24 cellular contexts compared by ENCODE assay signal in the genomic region with DNA sequence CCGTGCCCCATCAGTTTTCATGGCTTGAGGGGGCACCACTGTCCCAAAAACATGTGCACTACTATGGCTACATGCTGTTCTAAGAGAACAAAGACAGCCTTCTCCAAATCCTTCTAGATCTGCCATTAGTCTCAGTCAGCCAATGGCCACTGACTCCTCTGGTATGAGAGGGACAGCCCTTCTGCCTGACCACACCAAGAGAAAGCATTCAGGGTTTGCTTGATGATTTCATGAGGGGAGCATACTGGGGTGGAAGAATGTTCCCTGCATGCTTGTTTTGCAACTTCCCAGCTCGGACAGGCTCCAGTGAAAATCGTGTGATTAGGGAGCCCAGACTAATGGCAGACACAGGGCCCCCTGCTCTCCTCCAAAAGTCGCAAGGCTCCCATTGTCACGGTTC.
"Had no signal": no experiment of that assay in that cellular context is flagged by ENCODE, and none has a peak within 500 bp of the region (broad histone marks: within the 10 kb centered on the region; RNA-seq: fewer than 3 reads in every experiment).

No MANE protein-coding gene starts in this region.

- H3K27me3 ChIP-seq: ascending aorta, breast epithelium, cardiac muscle cell, colonic mucosa had no signal

- H3K27me3 Mint-ChIP-seq: activated CD8-positive, alpha-beta T cell treated with anti-CD3 and anti-CD28 coated beads for 36 hours; activated naive CD4-positive, alpha-beta T cell treated with anti-CD3 and anti-CD28 coated beads, Interleukin-2, amount 50 U/mL, for 24 hours; activated naive CD8-positive, alpha-beta T cell treated with anti-CD3 and anti-CD28 coated beads for 36 hours; activated naive CD8-positive, alpha-beta T cell treated with anti-CD3 and anti-CD28 coated beads, Interleukin-2, amount 50 U/mL, for 24 hours had no signal

- H3K4me3 ChIP-seq: ascending aorta, breast epithelium, cardiac muscle cell, colonic mucosa had no signal

- H3K27ac ChIP-seq: ascending aorta, breast epithelium, cardiac muscle cell, colonic mucosa had no signal

- FAIRE-seq: endometrium, frontal cortex had no signal

- H3K36me3 ChIP-seq: ascending aorta, breast epithelium, cardiac muscle cell, colonic mucosa had no signal

- H3K9me3 ChIP-seq: ascending aorta, breast epithelium, colonic mucosa had no signal

- H3K4me1 Mint-ChIP-seq: activated naive CD4-positive, alpha-beta T cell treated with anti-CD3 and anti-CD28 coated beads, Interleukin-2, amount 50 U/mL, for 24 hours; activated naive CD8-positive, alpha-beta T cell treated with anti-CD3 and anti-CD28 coated beads for 36 hours; activated naive CD8-positive, alpha-beta T cell treated with anti-CD3 and anti-CD28 coated beads, Interleukin-2, amount 50 U/mL, for 24 hours; brain had no signal

- H3K9me3 Mint-ChIP-seq: activated naive CD4-positive, alpha-beta T cell treated with anti-CD3 and anti-CD28 coated beads, Interleukin-2, amount 50 U/mL, for 24 hours; activated naive CD8-positive, alpha-beta T cell treated with anti-CD3 and anti-CD28 coated beads for 36 hours had no signal

- DNase-seq: activated CD4-positive, alpha-beta T cell treated with anti-CD3 and anti-CD28 coated beads for 48 hours; activated CD4-positive, alpha-beta T cell treated with anti-CD3 and anti-CD28 coated beads, Interleukin-2, amount 50 U/mL, for 1 hour; activated CD4-positive, alpha-beta T cell treated with anti-CD3 and anti-CD28 coated beads, Interleukin-2, amount 50 U/mL, for 48 hours; activated CD8-positive, alpha-beta memory T cell treated with anti-CD3 and anti-CD28 coated beads for 24 hours; activated CD8-positive, alpha-beta T cell treated with anti-CD3 and anti-CD28 coated beads for 36 hours; activated effector memory CD4-positive, alpha-beta T cell treated with anti-CD3 and anti-CD28 coated beads, Interleukin-2, amount 50 U/mL, for 16 hours; activated naive CD4-positive, alpha-beta T cell treated with anti-CD3 and anti-CD28 coated beads for 36 hours; activated naive CD8-positive, alpha-beta T cell treated with anti-CD3 and anti-CD28 coated beads for 36 hours; activated naive CD8-positive, alpha-beta T cell treated with anti-CD3 and anti-CD28 coated beads, Interleukin-2, amount 50 U/mL, for 24 hours; activated T-cell treated with anti-CD3 and anti-CD28 coated beads, Interleukin-2, amount 50 U/mL, for 4 hours; central memory CD4-positive, alpha-beta T cell; cerebellar nuclear complex; colonic mucosa; effector CD8-positive, alpha-beta T cell; foreskin fibroblast; T-helper 2 cell had no signal

- H3K36me3 Mint-ChIP-seq: activated naive CD4-positive, alpha-beta T cell treated with anti-CD3 and anti-CD28 coated beads, Interleukin-2, amount 50 U/mL, for 24 hours; activated naive CD8-positive, alpha-beta T cell treated with anti-CD3 and anti-CD28 coated beads for 36 hours; brain had no signal

- H3K4me1 ChIP-seq: ascending aorta, breast epithelium, colonic mucosa had no signal

- H3K4me3 Mint-ChIP-seq: activated CD8-positive, alpha-beta T cell treated with anti-CD3 and anti-CD28 coated beads for 36 hours; activated naive CD4-positive, alpha-beta T cell treated with anti-CD3 and anti-CD28 coated beads for 36 hours; activated naive CD4-positive, alpha-beta T cell treated with anti-CD3 and anti-CD28 coated beads, Interleukin-2, amount 50 U/mL, for 24 hours; activated naive CD8-positive, alpha-beta T cell treated with anti-CD3 and anti-CD28 coated beads for 36 hours; activated naive CD8-positive, alpha-beta T cell treated with anti-CD3 and anti-CD28 coated beads, Interleukin-2, amount 50 U/mL, for 24 hours; activated T-cell treated with anti-CD3 and anti-CD28 coated beads, Interleukin-2, amount 50 U/mL, for 4 hours; brain had no signal

- H3K27ac Mint-ChIP-seq: activated CD8-positive, alpha-beta T cell treated with anti-CD3 and anti-CD28 coated beads for 36 hours; activated naive CD4-positive, alpha-beta T cell treated with anti-CD3 and anti-CD28 coated beads for 36 hours; activated naive CD4-positive, alpha-beta T cell treated with anti-CD3 and anti-CD28 coated beads, Interleukin-2, amount 50 U/mL, for 24 hours; activated naive CD8-positive, alpha-beta T cell treated with anti-CD3 and anti-CD28 coated beads for 36 hours; activated naive CD8-positive, alpha-beta T cell treated with anti-CD3 and anti-CD28 coated beads, Interleukin-2, amount 50 U/mL, for 24 hours; activated T-helper 2 cell treated with anti-CD3 and anti-CD28 coated beads, Interferon-gamma antibody, Interleukin-2, Interleukin-4, amounts not matched to agents 10 μg/mL and 5 μg/mL and 100 μg/mL, durations not matched to agents 14 hours and 24 hours and 36 hours; brain had no signal
